8 cellular contexts compared by ENCODE assay signal in the genomic region with DNA sequence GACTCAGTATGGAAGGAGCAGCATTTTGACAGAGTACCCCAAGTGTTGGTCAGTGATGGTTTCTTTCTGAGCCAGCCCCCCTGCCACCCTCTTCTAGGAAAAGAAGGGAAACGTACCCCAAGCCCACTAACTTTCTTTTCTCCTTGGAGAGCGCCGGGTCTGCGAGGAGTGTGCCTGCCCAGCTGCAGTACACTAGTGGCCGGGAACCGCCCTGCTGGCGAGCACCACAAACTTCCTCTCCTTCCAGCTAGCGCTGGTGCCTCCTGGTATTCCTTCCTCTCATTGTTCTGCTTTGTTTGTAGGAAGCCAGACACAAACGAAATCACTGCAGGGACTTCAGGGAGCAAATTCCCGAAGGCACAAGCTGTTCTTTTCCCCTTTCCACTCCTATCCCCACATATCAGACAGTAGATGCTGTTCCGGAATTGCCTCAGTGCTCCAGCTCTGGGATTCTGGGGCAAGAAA. TPM values are rescaled to one million over a fixed set of nuclear protein-coding genes. Genes with fewer than 3 reads are reported as not detected.
DNase-seq lines count a peak whose midpoint lies in the region; ATAC-seq and TF ChIP-seq lines count a peak whose summit lies in the region.

No MANE protein-coding gene starts in this region.

- H3K27me3 ChIP-seq in mammary epithelial cell (ENCODE audit: insufficient read depth, low read length) (no peaks in the 10 kb centered on the region), testis (no peaks in the 10 kb centered on the region)

- H3K4me1 ChIP-seq in mammary epithelial cell (ENCODE audit: insufficient read depth, low read length) = peaks cover 15% of the 10 kb centered on the region
- no peaks in the 10 kb centered on the region for H3K4me1 ChIP-seq in testis

- no peaks in the 10 kb centered on the region for H3K79me2 ChIP-seq in mammary epithelial cell (ENCODE audit: insufficient read depth, low read length)

- no TSS peak for BruUV-seq in mammary epithelial cell (replicated peaks; lab: Mats Ljungman, UMichigan)

- dilution Hi-C loops in mammary epithelial cell (cut with HindIII; ENCODE audit: low sequenced_read_pairs) = no loop called here

- H3K4me2 ChIP-seq in mammary epithelial cell (ENCODE audit: insufficient read depth, low read depth, low read length) = peak overlapping the region; percentile 99

- peak; percentile 44 for ATAC-seq in left lobe of liver

- H3K36me3 ChIP-seq in mammary epithelial cell (ENCODE audit: insufficient read depth, low read length) (no peaks in the 10 kb centered on the region), testis (ENCODE audit: low read depth, missing control alignments) (no peaks in the 10 kb centered on the region)

- H2AFZ ChIP-seq in mammary epithelial cell (ENCODE audit: low read depth, low read length) = peak overlapping the region; percentile 66

- peak overlapping the region in 2 of 3 experiments; percentile 56 to 59 for H3K4me3 ChIP-seq in mammary epithelial cell (replicated peaks in 1 of 3; ENCODE audit: insufficient read depth in 1 of 3, low read depth in 2 of 3, low read length in 3 of 3)
- H3K4me3 ChIP-seq in testis = peak overlapping the region; percentile 55 to 66

- peak; percentile 44 for DNase-seq in Ammon's horn (ENCODE audit: low spot score)
- DNase-seq in HuH-7.5 (ENCODE audit: low spot score) = peak; percentile 25
- DNase-seq in mammary epithelial cell = peak; percentile 10
- no peak for DNase-seq in left lobe of liver (ENCODE audit: low spot score)
- peak; percentile 40 for DNase-seq in testis
- no peak for DNase-seq in cerebellum (ENCODE audit: low spot score)
- no peak for DNase-seq in NCI-H1694 treated with DMSO at 0.1 percent for 48 hours (lab: John Stamatoyannopoulos, UW)
- no peak for DNase-seq in HK-2 (ENCODE audit: unreplicated experiment)

- TF ChIP-seq POLR2A in testis (IDR thresholded peaks at IDR 0.05) = no peak

- CTCF ChIA-PET in mammary epithelial cell (lab: Charles Lee; ENCODE audit: low non-redundant PET) = no interaction called here

- 25% methylated on average over 11 of the region's 11 CpGs for WGBS in mammary epithelial cell (ENCODE audit: low coverage, missing lambda C conversion rate)
- WGBS in testis, 2 donors = 2 to 3% methylated on average over 11 of the region's 11 CpGs

- no peak overlapping the region for H3K27ac ChIP-seq in mammary epithelial cell (ENCODE audit: insufficient read depth, low read depth, low read length)
- H3K27ac ChIP-seq in testis = peak overlapping the region in 1 of 2 donors; percentile 24

- no peak overlapping the region for H3K9ac ChIP-seq in mammary epithelial cell (ENCODE audit: insufficient read depth, low read length)

- TF ChIP-seq CTCF in mammary epithelial cell (conservative IDR thresholded peaks at IDR 0.05 in 1 of 2, IDR thresholded peaks at IDR 0.05 in 1 of 2; ENCODE audit: extremely low read depth in 1 of 2, insufficient read depth in 1 of 2, low read depth in 1 of 2, low read length in 2 of 2) = peak in 1 of 2 donors; percentile 18
- TF ChIP-seq CTCF in testis (IDR thresholded peaks at IDR 0.05) = peak in 1 of 3 experiments; percentile 17

- no peaks in the 10 kb centered on the region for H3K9me3 ChIP-seq in mammary epithelial cell (replicated peaks; ENCODE audit: insufficient read depth, low read length)
- no peaks in the 10 kb centered on the region for H3K9me3 ChIP-seq in testis

- intact Hi-C loops in mammary epithelial cell (cut with micrococcal nuclease) (loop anchor here (2.0 to 10.0 kb wide), 7 partner anchors 269 to 1331 kb away; no protein-coding TSS in a partner anchor), testis (cut with DNase I; ENCODE audit: low total_unique reads) (no loop called here)

- in situ Hi-C loops in mammary epithelial cell (cut with MboI; ENCODE audit: low sequenced_read_pairs in 2 of 2) = loop anchor here (10.0 to 25.0 kb wide), 3 partner anchors 569 to 1327 kb away; no protein-coding TSS in a partner anchor

- H4K20me1 ChIP-seq in mammary epithelial cell (ENCODE audit: insufficient read depth, low read length) = no peaks in the 10 kb centered on the region

RNA-seq across cellular contexts. Expression of a gene that starts 1.8 kb away (rescaled TPM):
- under 1 TPM in 1 of 2 donors, not detected in 1; 0.17 TPM for total RNA-seq in mammary epithelial cell
- polyA plus RNA-seq in mammary epithelial cell = 0.01 TPM
- polyA minus RNA-seq in mammary epithelial cell = not detected
- 0.08 TPM for total RNA-seq in left lobe of liver
- 1 to 10 TPM; 2.9 to 3.9 TPM for total RNA-seq in testis
- polyA plus RNA-seq in testis (ENCODE audit: insufficient read depth, low read depth, low replicate concordance) = 0.61 TPM
- total RNA-seq in cerebellum = 25.3 TPM

Comparison
In these comparisons a context has a peak if more than half of its experiments do, and no peak if none do; other contexts are left out.
1. DNase-seq: peak in Ammon's horn (single experiment), HuH-7.5 (single experiment), mammary epithelial cell (single experiment) and testis (single experiment); none in left lobe of liver (single experiment), cerebellum (single experiment), NCI-H1694 treated with DMSO at 0.1 percent for 48 hours (single experiment) and HK-2 (single experiment).